ENCODE assay signal across 1 cellular context in the genomic region with DNA sequence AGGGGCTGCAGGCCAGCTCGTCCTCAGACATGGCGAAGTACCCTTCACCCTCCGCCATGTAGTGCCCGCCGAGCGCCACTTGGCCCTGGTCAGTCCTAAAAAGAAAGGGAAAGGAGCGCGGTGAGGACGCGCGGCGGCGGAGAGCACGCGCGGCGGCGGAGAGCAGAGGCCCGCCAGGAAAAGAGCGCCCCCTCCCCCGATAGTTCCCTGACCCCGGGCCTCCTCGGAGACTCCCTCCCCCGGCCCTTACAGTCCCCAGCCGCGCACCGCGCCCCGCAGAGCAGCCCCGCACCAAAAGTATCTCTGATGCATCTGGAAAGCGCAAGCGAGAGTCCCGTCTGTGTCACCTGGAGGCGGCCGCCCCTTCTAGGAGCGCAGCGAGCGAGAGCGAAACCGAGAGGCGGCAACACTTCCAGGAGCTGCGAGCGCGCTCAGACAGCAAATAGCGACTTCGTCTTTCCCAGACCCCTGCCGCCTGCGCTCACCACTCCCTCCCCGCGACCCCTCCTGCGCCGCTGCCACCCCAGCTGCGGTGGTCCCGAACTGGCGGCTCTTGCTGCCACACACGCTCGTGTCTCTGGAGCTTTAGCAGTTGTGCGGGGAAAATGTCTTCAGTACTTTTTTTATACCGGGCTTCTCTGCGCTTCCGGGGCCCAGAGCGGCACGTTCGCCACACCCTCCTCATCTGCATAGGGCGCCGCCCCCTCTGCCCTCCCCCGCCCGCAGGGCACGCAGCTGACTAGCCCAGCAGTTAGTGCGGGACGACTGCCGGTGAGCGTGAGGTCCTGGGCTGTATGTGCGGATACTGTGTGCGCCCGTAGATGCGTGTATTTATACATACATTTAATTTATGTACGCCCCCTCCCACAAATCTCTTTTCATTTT.
TF ChIP-seq lines count a peak whose summit lies in the region.

TENT5A (minus strand) TSS at position 598 of the 885 bp plus-strand sequence; CDS start at position 58, 540 bp downstream.

TF ChIP-seq in HepG2, 621 proteins besides CTCF, POLR2A, EP300 and RAD21 (continued from another document and continues in another):
- TF ChIP-seq ZNF142 (CRISPR knock-in tag; IDR thresholded peaks at IDR 0.05) (no peak), HNF4A (CRISPR knock-in tag; IDR thresholded peaks at IDR 0.05) (no peak), SRSF1 (optimal IDR thresholded peaks at IDR 0.05; ENCODE audit: low read depth, low read length) (peak; percentile 71), ATF6 (CRISPR knock-in tag; conservative IDR thresholded peaks at IDR 0.05) (no peak), PAXIP1 (CRISPR knock-in tag; conservative IDR thresholded peaks at IDR 0.05) (no peak), ZNF720 (CRISPR knock-in tag; IDR thresholded peaks at IDR 0.05) (no peak), RNF219 (CRISPR knock-in tag; IDR thresholded peaks at IDR 0.05) (no peak), SKI (IDR thresholded peaks at IDR 0.05; ENCODE audit: partially characterized antibody) (no peak), MIER3 (CRISPR knock-in tag; IDR thresholded peaks at IDR 0.05; ENCODE audit: borderline replicate concordance) (no peak), ZBTB10 (CRISPR knock-in tag; IDR thresholded peaks at IDR 0.05; ENCODE audit: borderline replicate concordance) (no peak), AGO2 (optimal IDR thresholded peaks at IDR 0.05; ENCODE audit: low read depth, low read length) (peak; percentile 95), ZNF558 (CRISPR knock-in tag; IDR thresholded peaks at IDR 0.05; ENCODE audit: borderline replicate concordance) (no peak), DDIT3 (CRISPR knock-in tag; IDR thresholded peaks at IDR 0.05) (no peak), RBM22 (optimal IDR thresholded peaks at IDR 0.05; ENCODE audit: low read length) (no peak), ZNF331 (CRISPR knock-in tag; IDR thresholded peaks at IDR 0.05) (no peak), PREB (CRISPR knock-in tag; IDR thresholded peaks at IDR 0.05) (no peak), SIN3A (IDR thresholded peaks at IDR 0.05; ENCODE audit: borderline replicate concordance, low read depth, low read length) (peak; percentile 56; the same call in 1 of the 2 replicates), MEIS1 (CRISPR knock-in tag; IDR thresholded peaks at IDR 0.05; ENCODE audit: borderline replicate concordance) (no peak; the same call in 1 of the 2 replicates), U2AF2 (IDR thresholded peaks at IDR 0.05; ENCODE audit: low read depth, low read length) (no peak), ZNF841 (CRISPR knock-in tag; IDR thresholded peaks at IDR 0.05; ENCODE audit: borderline replicate concordance) (no peak), MLX (CRISPR knock-in tag; IDR thresholded peaks at IDR 0.05) (no peak), CAMTA2 (CRISPR knock-in tag; IDR thresholded peaks at IDR 0.05; ENCODE audit: borderline replicate concordance) (no peak), ZMYM4 (CRISPR knock-in tag; IDR thresholded peaks at IDR 0.05) (peak; percentile 15), NR3C1 (CRISPR knock-in tag; IDR thresholded peaks at IDR 0.05) (no peak), ZNF451 (CRISPR knock-in tag; IDR thresholded peaks at IDR 0.05) (no peak), IRX3 (CRISPR knock-in tag; IDR thresholded peaks at IDR 0.05; ENCODE audit: borderline replicate concordance, low read depth) (no peak), ZNF253 (CRISPR knock-in tag; IDR thresholded peaks at IDR 0.05; ENCODE audit: borderline replicate concordance) (no peak), ELF3 (CRISPR knock-in tag; IDR thresholded peaks at IDR 0.05) (no peak)
- TF ChIP-seq, protein P1, sequence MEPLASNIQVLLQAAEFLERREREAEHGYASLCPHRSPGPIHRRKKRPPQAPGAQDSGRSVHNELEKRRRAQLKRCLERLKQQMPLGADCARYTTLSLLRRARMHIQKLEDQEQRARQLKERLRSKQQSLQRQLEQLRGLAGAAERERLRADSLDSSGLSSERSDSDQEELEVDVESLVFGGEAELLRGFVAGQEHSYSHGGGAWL (CRISPR knock-in tag; IDR thresholded peaks at IDR 0.05): no peak
- TF ChIP-seq, protein P2, sequence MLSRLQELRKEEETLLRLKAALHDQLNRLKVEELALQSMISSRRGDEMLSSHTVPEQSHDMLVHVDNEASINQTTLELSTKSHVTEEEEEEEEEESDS (CRISPR knock-in tag; IDR thresholded peaks at IDR 0.05; ENCODE audit: borderline replicate concordance): no peak
